ENCODE assay signal across 8 cellular contexts in the genomic region with DNA sequence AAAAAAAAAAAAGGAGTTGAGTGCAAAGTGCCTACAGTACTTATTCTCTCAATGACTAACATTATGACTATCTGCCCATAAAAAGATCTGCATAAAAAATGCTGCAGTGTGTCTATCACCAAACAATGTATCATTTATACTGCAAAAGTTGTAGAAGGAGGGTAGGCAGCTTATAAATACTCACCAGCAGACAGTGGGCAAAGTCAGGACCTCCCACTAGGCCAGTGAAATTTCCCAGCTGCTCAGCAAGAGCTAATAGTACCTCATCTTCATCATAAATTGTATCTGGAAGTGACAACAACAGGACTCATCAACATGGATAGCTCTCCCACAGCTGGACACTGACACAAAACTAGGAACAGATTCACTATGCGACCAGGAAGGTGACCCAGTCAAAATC. TPM values are rescaled to one million over a fixed set of nuclear protein-coding genes. Genes with fewer than 3 reads are reported as not detected.
A peak's percentile ranks its signal among the peaks of the same experiment; 100 is the strongest.
DNase-seq lines count a peak whose midpoint lies in the region; ATAC-seq, FAIRE-seq and TF ChIP-seq lines count a peak whose summit lies in the region.

No MANE protein-coding gene starts in this region.

- DNase-seq in left ventricle myocardium inferior = no peak
- DNase-seq in left ventricle myocardium superior = no peak
- no peak for DNase-seq in ascending aorta (ENCODE audit: low spot score in 2 of 2)
- no peak for DNase-seq in HepG2 (ENCODE audit: low spot score)
- no peak for DNase-seq in vagina (ENCODE audit: extremely low spot score in 2 of 2)
- no peak for DNase-seq in NCI-H748 treated with DMSO at 0.1 percent for 48 hours (lab: John Stamatoyannopoulos, UW)
- no peak for DNase-seq in GM13976 (ENCODE audit: low spot score)

- H3K4me3 ChIP-seq in left ventricle myocardium inferior (peak overlapping the region; percentile 97), ascending aorta (peak overlapping the region; percentile 85 to 98), HepG2 (replicated peaks in 1 of 3; ENCODE audit: insufficient read depth in 1 of 3, low read depth in 2 of 3, low read length in 3 of 3) (peak overlapping the region; percentile 89 to 98 (median 93); a peak in 5 of 6 replicates), vagina (peak overlapping the region; percentile 73 to 96)

- TF ChIP-seq EP300 in HepG2 (IDR thresholded peaks at IDR 0.05; ENCODE audit: low read depth in 2 of 2, low read length in 2 of 2) (no peak), HepG2 (CRISPR knock-in tag; IDR thresholded peaks at IDR 0.05; ENCODE audit: borderline replicate concordance) (no peak)

- no peaks in the 10 kb centered on the region for H3K9me3 ChIP-seq in left ventricle myocardium inferior (replicated peaks)
- H3K9me3 ChIP-seq in ascending aorta = no peaks in the 10 kb centered on the region
- H3K9me3 ChIP-seq in HepG2 (ENCODE audit: low read length) = no peaks in the 10 kb centered on the region
- no peaks in the 10 kb centered on the region for H3K9me3 ChIP-seq in vagina

- POLR2A ChIA-PET in HepG2 (lab: Yijun Ruan, JAX) = interaction anchor here (1.2 to 3.3 kb wide), 7 partner anchors 10 to 141 kb away, joined by 3 to 12 read pairs (median 4); no protein-coding TSS in a partner anchor

- H3K27ac ChIP-seq in left ventricle myocardium inferior (replicated peaks) (no peak overlapping the region), ascending aorta (no peak overlapping the region), HepG2 (ENCODE audit: extremely low read length, insufficient read depth, low read length) (no peak overlapping the region), vagina (peak overlapping the region; percentile 93)

- TF ChIP-seq RAD21 in HepG2 (CRISPR knock-in tag; IDR thresholded peaks at IDR 0.05) = no peak

- H4K20me1 ChIP-seq in HepG2 (ENCODE audit: insufficient read depth, low read length) = no peaks in the 10 kb centered on the region

- H2AFZ ChIP-seq in HepG2 (ENCODE audit: low read length) = no peak overlapping the region

- 33% methylated on average over 1 of the region's 1 CpG for WGBS in HepG2 (ENCODE audit: low lambda C conversion rate)

- TF ChIP-seq POLR2A in HepG2 (IDR thresholded peaks at IDR 0.05; ENCODE audit: insufficient read depth in 1 of 2, low read depth in 2 of 2, low read length in 2 of 2) (no peak), vagina (IDR thresholded peaks at IDR 0.05) (no peak)

- peaks cover 52% of the 10 kb centered on the region for H3K36me3 ChIP-seq in left ventricle myocardium inferior
- peaks cover 15 to 37% of the 10 kb centered on the region in 2 donors for H3K36me3 ChIP-seq in ascending aorta
- H3K36me3 ChIP-seq in HepG2 (replicated peaks in 1 of 2; ENCODE audit: control insufficient read depth in 1 of 2, insufficient read depth in 2 of 2, low read length in 2 of 2) = peaks cover 17 to 31% of the 10 kb centered on the region in 2 experiments; a peak in 4 of 5 replicates
- H3K36me3 ChIP-seq in vagina = peaks cover 0 to 22% of the 10 kb centered on the region in 2 donors

- BruUV-seq in HepG2 (replicated peaks; lab: Mats Ljungman, UMichigan) = no TSS peak

- peaks cover 35% of the 10 kb centered on the region for H3K79me2 ChIP-seq in HepG2 (ENCODE audit: insufficient read depth, low read length)

- H3K27me3 ChIP-seq in left ventricle myocardium inferior (ENCODE audit: low read depth) = no peaks in the 10 kb centered on the region
- H3K27me3 ChIP-seq in ascending aorta = no peaks in the 10 kb centered on the region
- H3K27me3 ChIP-seq in HepG2 (ENCODE audit: control insufficient read depth in 1 of 2, insufficient read depth in 2 of 2, low read length in 2 of 2) = no peaks in the 10 kb centered on the region; a peak in 1 of 5 replicates
- no peaks in the 10 kb centered on the region for H3K27me3 ChIP-seq in vagina

- in situ Hi-C loops in HepG2 (cut with HindIII; ENCODE audit: extremely low pct_ligation_motif_present, low pct_unique_long_range_greater_than_20kb) = no loop called here
- in situ Hi-C loops in GM13976 (cut with MboI; ENCODE audit: low sequenced_read_pairs, unreplicated experiment) = loop anchor here (10.0 kb wide), 1 partner anchor 160 kb away; the partner anchor contains the start of gene SIK2

- peak overlapping the region; percentile 93 for H3K9ac ChIP-seq in HepG2 (ENCODE audit: insufficient read depth, low read depth, low read length)

- peak overlapping the region; percentile 99 for H3K4me2 ChIP-seq in HepG2 (ENCODE audit: low read depth, low read length)

- H3K4me1 ChIP-seq in left ventricle myocardium inferior (peaks cover 62% of the 10 kb centered on the region), ascending aorta (peaks cover 6 to 17% of the 10 kb centered on the region in 2 donors), HepG2 (ENCODE audit: insufficient read depth, low read length) (peaks cover 41% of the 10 kb centered on the region), vagina (peaks cover 26% of the 10 kb centered on the region)

- no peak for TF ChIP-seq CTCF in left ventricle myocardium inferior (IDR thresholded peaks at IDR 0.05; ENCODE audit: borderline replicate concordance)
- TF ChIP-seq CTCF in ascending aorta (IDR thresholded peaks at IDR 0.05) = no peak
- TF ChIP-seq CTCF in HepG2 (CRISPR knock-in tag; IDR thresholded peaks at IDR 0.05) = no peak
- no peak for TF ChIP-seq CTCF in vagina (IDR thresholded peaks at IDR 0.05)
- no peak for TF ChIP-seq CTCF in GM13976 (IDR thresholded peaks at IDR 0.05; ENCODE audit: borderline replicate concordance, control extremely low read depth, extremely low read depth, insufficient read depth, missing control alignments)

- CTCF ChIA-PET in HepG2 (lab: Yijun Ruan, JAX; ENCODE audit: low intra/inter-chr PET ratio, low total read pairs) = no interaction called here

- FAIRE-seq in HepG2 (lab: Jason Lieb, UNC) = no peak

- intact Hi-C loops in left ventricle myocardium inferior (cut with micrococcal nuclease) = no loop called here
- intact Hi-C loops in left ventricle myocardium superior (cut with micrococcal nuclease) = loop anchor here (10.0 kb wide), 1 partner anchor 80 kb away; no protein-coding TSS in a partner anchor
- intact Hi-C loops in ascending aorta (cut with DNase I) = loop anchor here (10.0 kb wide), 1 partner anchor 50 kb away; no protein-coding TSS in a partner anchor
- intact Hi-C loops in HepG2 (cut with micrococcal nuclease; ENCODE audit: unreplicated experiment) = no loop called here
- intact Hi-C loops in vagina (cut with DNase I) = loop anchor here (5.0 kb wide), 1 partner anchor 32 kb away; no protein-coding TSS in a partner anchor

- ATAC-seq in left ventricle myocardium superior (no peak), HepG2 (no peak), GM19452 (IDR thresholded peaks at IDR 0.05; ENCODE audit: unreplicated experiment) (no peak)

TF ChIP-seq in HepG2, 621 proteins besides CTCF, POLR2A, EP300 and RAD21 (continues in another document):
- TF ChIP-seq RBAK (CRISPR knock-in tag; IDR thresholded peaks at IDR 0.05) (no peak), SOX13 (IDR thresholded peaks at IDR 0.05) (no peak), SOX13 (CRISPR knock-in tag; conservative IDR thresholded peaks at IDR 0.05 in 1 of 2, IDR thresholded peaks at IDR 0.05 in 1 of 2) (no peak), MED13 (CRISPR knock-in tag; IDR thresholded peaks at IDR 0.05) (no peak), SAFB2 (CRISPR knock-in tag; IDR thresholded peaks at IDR 0.05; ENCODE audit: borderline replicate concordance, low read depth) (no peak), HMG20B (CRISPR knock-in tag; conservative IDR thresholded peaks at IDR 0.05) (no peak)
- TF ChIP-seq, protein P1, sequence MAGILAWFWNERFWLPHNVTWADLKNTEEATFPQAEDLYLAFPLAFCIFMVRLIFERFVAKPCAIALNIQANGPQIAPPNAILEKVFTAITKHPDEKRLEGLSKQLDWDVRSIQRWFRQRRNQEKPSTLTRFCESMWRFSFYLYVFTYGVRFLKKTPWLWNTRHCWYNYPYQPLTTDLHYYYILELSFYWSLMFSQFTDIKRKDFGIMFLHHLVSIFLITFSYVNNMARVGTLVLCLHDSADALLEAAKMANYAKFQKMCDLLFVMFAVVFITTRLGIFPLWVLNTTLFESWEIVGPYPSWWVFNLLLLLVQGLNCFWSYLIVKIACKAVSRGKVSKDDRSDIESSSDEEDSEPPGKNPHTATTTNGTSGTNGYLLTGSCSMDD (CRISPR knock-in tag; IDR thresholded peaks at IDR 0.05) = no peak

RNA-seq across cellular contexts. Expression of gene PPP2R1B, which starts 1.6 kb away (rescaled TPM):
- total RNA-seq in left ventricle myocardium inferior = 6.5 TPM
- total RNA-seq in left ventricle myocardium superior = 7.4 TPM
- 7.7 TPM for total RNA-seq in ascending aorta
- 56.8 and 93.9 TPM in 2 replicates for total RNA-seq in HepG2 (2016; rRNA removed; fragmentation: Illumina TruSeq; extraction: Trizol)
- 9.8 and 10.6 TPM in 2 replicates for total RNA-seq in HepG2 (2016; cell fraction: cytosol; rRNA removed; fragmentation: Illumina TruSeq; extraction: Trizol; ENCODE audit: low read depth)
- 54.4 and 91.0 TPM in 2 replicates for total RNA-seq in HepG2 (2016; cell fraction: insoluble cytoplasmic fraction; rRNA removed; fragmentation: Illumina TruSeq; extraction: Trizol)
- 14.0 and 18.1 TPM in 2 replicates for total RNA-seq in HepG2 (2016; cell fraction: membrane; rRNA removed; fragmentation: Illumina TruSeq; extraction: Trizol)
- 40.7 and 41.0 TPM in 2 replicates for total RNA-seq in HepG2 (2016; cell fraction: nucleus; rRNA removed; fragmentation: Illumina TruSeq; extraction: Trizol)
- polyA plus RNA-seq in HepG2 (2011; rRNA removed) = 20.9 and 22.1 TPM in 2 replicates
- polyA plus RNA-seq in HepG2 (2011; cell fraction: cytosol; rRNA removed) = 13.4 and 16.6 TPM in 2 replicates
- 34.8 and 48.7 TPM in 2 replicates for polyA plus RNA-seq in HepG2 (2011; cell fraction: nucleus; rRNA removed)
- 17.9 and 20.4 TPM in 2 replicates for polyA plus RNA-seq in HepG2 (2012)
- 1.4 and 2.1 TPM in 2 replicates for polyA plus RNA-seq in HepG2 (2016; cell fraction: cytosol; fragmentation: Illumina TruSeq; extraction: Trizol; ENCODE audit: low read depth)
- 48.5 and 52.1 TPM in 2 replicates for polyA plus RNA-seq in HepG2 (2016; cell fraction: insoluble cytoplasmic fraction; fragmentation: Illumina TruSeq; extraction: Trizol; ENCODE audit: low read depth)
- 4.7 and 5.1 TPM in 2 replicates for polyA plus RNA-seq in HepG2 (2016; cell fraction: membrane; fragmentation: Illumina TruSeq; extraction: Trizol; ENCODE audit: low read depth)
- polyA plus RNA-seq in HepG2 (2016; cell fraction: nucleus; fragmentation: Illumina TruSeq; extraction: Trizol; ENCODE audit: insufficient read depth, low read depth) = 33.7 and 36.2 TPM in 2 replicates
- 41.9 and 53.6 TPM in 2 replicates for polyA minus RNA-seq in HepG2 (2011; rRNA and poly(A)+ RNA removed; ENCODE audit: low replicate concordance)
- 24.9 and 26.4 TPM in 2 replicates for polyA minus RNA-seq in HepG2 (2011; cell fraction: cytosol; rRNA and poly(A)+ RNA removed)
- polyA minus RNA-seq in HepG2 (2011; cell fraction: nucleus; rRNA and poly(A)+ RNA removed) = 62.1 and 67.5 TPM in 2 replicates
- total RNA-seq in vagina = 35.6 TPM

Comparison
In these comparisons a context has a peak if more than half of its experiments do, and no peak if none do; other contexts are left out.
1. intact Hi-C loops: an anchor here in left ventricle myocardium superior (10.0 kb wide), ascending aorta (10.0 kb wide) and vagina (5.0 kb wide); none called in left ventricle myocardium inferior and HepG2.